In genomic region chr22:30205281-30206115, GRCh38 we compare ENCODE assay signal across 8 cellular contexts. TPM values are rescaled to one million over a fixed set of nuclear protein-coding genes. Genes with fewer than 3 reads are reported as not detected.
DNase-seq lines count a peak whose midpoint lies in the region; ATAC-seq, FAIRE-seq and TF ChIP-seq lines count a peak whose summit lies in the region.

No MANE protein-coding gene starts in this region.

- peak overlapping the region; percentile 10 to 33 (median 16) for H3K9ac ChIP-seq in skeletal muscle tissue (ENCODE audit: low read depth in 1 of 3, low read length in 3 of 3)

- no peaks in the 10 kb centered on the region for H3K9me3 Mint-ChIP-seq in activated T-cell treated with anti-CD3 and anti-CD28 coated beads, Interleukin-2, amount 50 U/mL, for 72 hours

- H3K4me3 Mint-ChIP-seq in activated T-cell treated with anti-CD3 and anti-CD28 coated beads, Interleukin-2, amount 50 U/mL, for 72 hours, result no peak overlapping the region

- no peaks in the 10 kb centered on the region for H3K36me3 Mint-ChIP-seq in activated T-cell treated with anti-CD3 and anti-CD28 coated beads, Interleukin-2, amount 50 U/mL, for 72 hours (ENCODE audit: insufficient read depth in 2 of 2)

- FAIRE-seq in H54 (lab: Jason Lieb, UNC), result no peak

- H3K27me3 ChIP-seq in RWPE2 (ENCODE audit: insufficient read depth, poor library complexity, severe bottlenecking) (no peaks in the 10 kb centered on the region), skeletal muscle tissue (ENCODE audit: control insufficient read depth in 3 of 3, insufficient read depth in 3 of 3, low read length in 3 of 3) (peaks cover 10 to 67% (median 44%) of the 10 kb centered on the region in 3 donors)

- DNase-seq in H54 (ENCODE audit: insufficient read length, low spot score) (peak; percentile 52), RWPE2 (ENCODE audit: low spot score) (no peak), fibroblast of villous mesenchyme (ENCODE audit: low read depth) (peak; percentile 97), RPMI8226 (no peak), NCI-H774 (lab: John Stamatoyannopoulos, UW) (no peak), Kasumi-1 (lab: John Stamatoyannopoulos, UW) (no peak)
- DNase-seq in activated T-cell treated with anti-CD3 and anti-CD28 coated beads, Interleukin-2, amount 50 U/mL, for 72 hours, result no peak

- peak; percentile 20; the same call in 1 of the 2 replicates for TF ChIP-seq POLR2A in H54 (IDR thresholded peaks at IDR 0.05; ENCODE audit: low read depth, low read length)

- H3K27ac ChIP-seq in RWPE2 (ENCODE audit: poor library complexity, severe bottlenecking), result peak overlapping the region; percentile 62
- peak overlapping the region; percentile 65 for H3K27ac ChIP-seq in skeletal muscle tissue (ENCODE audit: low read depth, low read length)

- H3K4me3 ChIP-seq in RWPE2 (ENCODE audit: severe bottlenecking) (no peak overlapping the region), fibroblast of villous mesenchyme (ENCODE audit: low read depth, low read length) (no peak overlapping the region), skeletal muscle tissue (ENCODE audit: low read length in 3 of 3) (peak overlapping the region in 1 of 3 donors; percentile 41)

- H3K4me1 Mint-ChIP-seq in activated T-cell treated with anti-CD3 and anti-CD28 coated beads, Interleukin-2, amount 50 U/mL, for 72 hours (ENCODE audit: low read depth), result peaks cover 11% of the 10 kb centered on the region

- H3K9me3 ChIP-seq in RWPE2 (ENCODE audit: severe bottlenecking), result no peaks in the 10 kb centered on the region
- no peaks in the 10 kb centered on the region for H3K9me3 ChIP-seq in skeletal muscle tissue (ENCODE audit: control insufficient read depth in 3 of 3, low read length in 3 of 3)

- ATAC-seq in RWPE2 (ENCODE audit: low read depth), result no peak
- ATAC-seq in activated T-cell treated with anti-CD3 and anti-CD28 coated beads, Interleukin-2, amount 50 U/mL, for 72 hours (replicated peaks in 1 of 2), result no peak

- H3K36me3 ChIP-seq in RWPE2 (ENCODE audit: low read depth) (no peaks in the 10 kb centered on the region), skeletal muscle tissue (ENCODE audit: control insufficient read depth in 3 of 3, insufficient read depth in 3 of 3, low read length in 3 of 3) (no peaks in the 10 kb centered on the region)

- TF ChIP-seq CTCF in RWPE2 (IDR thresholded peaks at IDR 0.05; ENCODE audit: poor library complexity, severe bottlenecking), result no peak
- no peak for TF ChIP-seq CTCF in fibroblast of villous mesenchyme (IDR thresholded peaks at IDR 0.05; ENCODE audit: insufficient read depth, low read depth, low read length)

- H3K27ac Mint-ChIP-seq in activated T-cell treated with anti-CD3 and anti-CD28 coated beads, Interleukin-2, amount 50 U/mL, for 72 hours, result no peak overlapping the region

- no peaks in the 10 kb centered on the region for H3K27me3 Mint-ChIP-seq in activated T-cell treated with anti-CD3 and anti-CD28 coated beads, Interleukin-2, amount 50 U/mL, for 72 hours (ENCODE audit: low read depth)

- H3K4me1 ChIP-seq in RWPE2 (ENCODE audit: insufficient read depth, poor library complexity, severe bottlenecking) (peaks cover 45% of the 10 kb centered on the region), skeletal muscle tissue (ENCODE audit: control insufficient read depth in 3 of 3, insufficient read depth in 3 of 3, low read length in 3 of 3) (peaks cover 19 to 24% (median 24%) of the 10 kb centered on the region in 3 donors)

RNA-seq across cellular contexts. Expression of gene LIF, which starts 41.1 kb away (rescaled TPM):
- total RNA-seq in fibroblast of villous mesenchyme (7.4 and 7.8 TPM in 2 replicates), skeletal muscle tissue (0.52 TPM)
- 10 to 100 TPM; 67.9 to 71.3 TPM for total RNA-seq in activated T-cell treated with anti-CD3 and anti-CD28 coated beads, Interleukin-2, amount 50 U/mL, for 72 hours

Comparison
In these comparisons a context has a peak if more than half of its experiments do, and no peak if none do; other contexts are left out.
1. DNase-seq: peak in H54 (single experiment) and fibroblast of villous mesenchyme (single experiment); none in RWPE2 (single experiment), RPMI8226 (single experiment), NCI-H774 (single experiment), Kasumi-1 (0 of 2) and activated T-cell treated with anti-CD3 and anti-CD28 coated beads, Interleukin-2, amount 50 U/mL, for 72 hours (0 of 2).